1 cellular context compared by ENCODE assay signal in the genomic region with DNA sequence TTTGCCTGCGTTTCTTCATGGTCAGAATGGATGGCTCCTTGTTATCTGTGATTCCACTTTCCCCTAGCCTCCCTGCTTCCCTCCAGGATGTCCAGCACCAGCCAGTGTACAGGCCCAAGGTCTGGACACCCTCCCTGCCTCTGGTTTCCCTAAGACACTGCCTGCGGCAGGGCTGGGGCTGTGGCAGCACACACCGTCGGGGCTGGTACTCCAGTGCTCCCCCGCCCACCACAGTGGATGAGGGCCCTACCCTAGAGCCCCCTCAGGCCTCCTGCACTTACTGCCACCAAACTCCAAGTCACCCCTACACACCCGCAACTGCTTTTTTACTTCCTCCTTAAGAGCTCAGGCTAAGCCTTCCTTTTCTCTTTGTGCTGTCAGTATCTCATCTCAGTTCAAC.
TF ChIP-seq lines count a peak whose summit lies in the region.

No MANE protein-coding gene starts in this region.

TF ChIP-seq in K562, 482 proteins besides CTCF, POLR2A, EP300 and RAD21:
- TF ChIP-seq PHF8 (IDR thresholded peaks at IDR 0.05; ENCODE audit: borderline replicate concordance, low read length) (no peak), PHF21A (IDR thresholded peaks at IDR 0.05; ENCODE audit: borderline replicate concordance, low read depth) (no peak), CXXC5 (CRISPR knock-in tag; IDR thresholded peaks at IDR 0.05) (no peak), ZNF436 (CRISPR knock-in tag; IDR thresholded peaks at IDR 0.05) (no peak), HIVEP1 (CRISPR knock-in tag; IDR thresholded peaks at IDR 0.05) (no peak), PRMT5 (CRISPR knock-in tag; IDR thresholded peaks at IDR 0.05) (no peak), HSF4 (CRISPR knock-in tag; IDR thresholded peaks at IDR 0.05; ENCODE audit: borderline replicate concordance) (no peak), TSC22D4 (tag; IDR thresholded peaks at IDR 0.05) (no peak), SAP30 (IDR thresholded peaks at IDR 0.05; ENCODE audit: borderline replicate concordance, insufficient read depth, low read depth, low read length, poor library complexity, severe bottlenecking) (no peak), SETDB1 (IDR thresholded peaks at IDR 0.05; ENCODE audit: low read length) (no peak), ETV6 (IDR thresholded peaks at IDR 0.05; ENCODE audit: borderline replicate concordance in 1 of 2, low read depth in 2 of 2, low read length in 1 of 2) (no peak), ETV6 (CRISPR knock-in tag; IDR thresholded peaks at IDR 0.05; ENCODE audit: borderline replicate concordance) (no peak), ZNF12 (CRISPR knock-in tag; IDR thresholded peaks at IDR 0.05) (no peak), KLF16 (IDR thresholded peaks at IDR 0.05) (no peak), TFAM (CRISPR knock-in tag; conservative IDR thresholded peaks at IDR 0.05) (no peak), SRSF1 (IDR thresholded peaks at IDR 0.05; ENCODE audit: low read depth, low read length) (no peak)
- TF ChIP-seq, protein P1, sequence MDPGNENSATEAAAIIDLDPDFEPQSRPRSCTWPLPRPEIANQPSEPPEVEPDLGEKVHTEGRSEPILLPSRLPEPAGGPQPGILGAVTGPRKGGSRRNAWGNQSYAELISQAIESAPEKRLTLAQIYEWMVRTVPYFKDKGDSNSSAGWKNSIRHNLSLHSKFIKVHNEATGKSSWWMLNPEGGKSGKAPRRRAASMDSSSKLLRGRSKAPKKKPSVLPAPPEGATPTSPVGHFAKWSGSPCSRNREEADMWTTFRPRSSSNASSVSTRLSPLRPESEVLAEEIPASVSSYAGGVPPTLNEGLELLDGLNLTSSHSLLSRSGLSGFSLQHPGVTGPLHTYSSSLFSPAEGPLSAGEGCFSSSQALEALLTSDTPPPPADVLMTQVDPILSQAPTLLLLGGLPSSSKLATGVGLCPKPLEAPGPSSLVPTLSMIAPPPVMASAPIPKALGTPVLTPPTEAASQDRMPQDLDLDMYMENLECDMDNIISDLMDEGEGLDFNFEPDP (CRISPR knock-in tag; IDR thresholded peaks at IDR 0.05) = no peak
- TF ChIP-seq, protein P2, sequence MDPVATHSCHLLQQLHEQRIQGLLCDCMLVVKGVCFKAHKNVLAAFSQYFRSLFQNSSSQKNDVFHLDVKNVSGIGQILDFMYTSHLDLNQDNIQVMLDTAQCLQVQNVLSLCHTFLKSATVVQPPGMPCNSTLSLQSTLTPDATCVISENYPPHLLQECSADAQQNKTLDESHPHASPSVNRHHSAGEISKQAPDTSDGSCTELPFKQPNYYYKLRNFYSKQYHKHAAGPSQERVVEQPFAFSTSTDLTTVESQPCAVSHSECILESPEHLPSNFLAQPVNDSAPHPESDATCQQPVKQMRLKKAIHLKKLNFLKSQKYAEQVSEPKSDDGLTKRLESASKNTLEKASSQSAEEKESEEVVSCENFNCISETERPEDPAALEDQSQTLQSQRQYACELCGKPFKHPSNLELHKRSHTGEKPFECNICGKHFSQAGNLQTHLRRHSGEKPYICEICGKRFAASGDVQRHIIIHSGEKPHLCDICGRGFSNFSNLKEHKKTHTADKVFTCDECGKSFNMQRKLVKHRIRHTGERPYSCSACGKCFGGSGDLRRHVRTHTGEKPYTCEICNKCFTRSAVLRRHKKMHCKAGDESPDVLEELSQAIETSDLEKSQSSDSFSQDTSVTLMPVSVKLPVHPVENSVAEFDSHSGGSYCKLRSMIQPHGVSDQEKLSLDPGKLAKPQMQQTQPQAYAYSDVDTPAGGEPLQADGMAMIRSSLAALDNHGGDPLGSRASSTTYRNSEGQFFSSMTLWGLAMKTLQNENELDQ (CRISPR knock-in tag; IDR thresholded peaks at IDR 0.05; ENCODE audit: borderline replicate concordance) = no peak
- TF ChIP-seq, protein P3, sequence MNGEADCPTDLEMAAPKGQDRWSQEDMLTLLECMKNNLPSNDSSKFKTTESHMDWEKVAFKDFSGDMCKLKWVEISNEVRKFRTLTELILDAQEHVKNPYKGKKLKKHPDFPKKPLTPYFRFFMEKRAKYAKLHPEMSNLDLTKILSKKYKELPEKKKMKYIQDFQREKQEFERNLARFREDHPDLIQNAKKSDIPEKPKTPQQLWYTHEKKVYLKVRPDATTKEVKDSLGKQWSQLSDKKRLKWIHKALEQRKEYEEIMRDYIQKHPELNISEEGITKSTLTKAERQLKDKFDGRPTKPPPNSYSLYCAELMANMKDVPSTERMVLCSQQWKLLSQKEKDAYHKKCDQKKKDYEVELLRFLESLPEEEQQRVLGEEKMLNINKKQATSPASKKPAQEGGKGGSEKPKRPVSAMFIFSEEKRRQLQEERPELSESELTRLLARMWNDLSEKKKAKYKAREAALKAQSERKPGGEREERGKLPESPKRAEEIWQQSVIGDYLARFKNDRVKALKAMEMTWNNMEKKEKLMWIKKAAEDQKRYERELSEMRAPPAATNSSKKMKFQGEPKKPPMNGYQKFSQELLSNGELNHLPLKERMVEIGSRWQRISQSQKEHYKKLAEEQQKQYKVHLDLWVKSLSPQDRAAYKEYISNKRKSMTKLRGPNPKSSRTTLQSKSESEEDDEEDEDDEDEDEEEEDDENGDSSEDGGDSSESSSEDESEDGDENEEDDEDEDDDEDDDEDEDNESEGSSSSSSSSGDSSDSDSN (IDR thresholded peaks at IDR 0.05; ENCODE audit: borderline replicate concordance in 1 of 2, low read depth in 2 of 2, low read length in 2 of 2) = no peak
